Comparison of ENCODE assay signal across 16 cellular contexts in the genomic region with DNA sequence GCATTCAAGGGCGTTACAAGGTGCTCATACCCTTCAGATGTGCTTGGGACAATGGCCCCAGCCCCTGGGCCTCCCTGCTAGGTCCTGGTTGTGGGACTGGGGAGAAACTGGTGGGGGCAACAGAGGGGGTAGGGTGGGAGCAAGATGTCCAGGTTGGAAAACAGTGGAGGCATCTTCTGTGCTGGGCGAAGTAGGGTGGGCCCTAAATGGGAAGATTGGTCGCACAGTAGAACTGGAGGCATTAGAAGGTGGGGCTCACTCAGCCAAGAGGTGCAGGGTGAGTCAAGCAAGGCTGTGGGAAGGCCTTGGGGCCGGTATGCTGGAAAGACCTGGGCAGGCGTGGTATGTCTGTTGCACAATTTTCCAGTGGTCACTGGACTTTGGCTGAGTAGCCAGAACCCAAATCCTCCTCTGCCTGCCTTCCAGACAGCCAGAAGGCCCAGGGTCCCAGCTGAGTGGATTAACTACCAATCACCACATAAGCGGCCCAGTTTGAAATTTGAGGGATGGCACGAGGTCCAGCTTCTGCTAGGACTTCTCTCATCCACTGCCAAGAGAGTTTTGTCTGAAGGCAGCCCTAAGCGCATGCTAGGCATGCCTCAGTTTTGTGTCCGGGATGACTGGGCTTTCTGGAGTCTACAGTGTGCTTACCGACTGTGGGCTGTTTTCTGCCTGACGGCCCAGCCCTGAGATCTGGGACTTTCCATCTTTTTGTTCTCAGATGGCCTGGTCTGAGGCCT.
DNase-seq lines count a peak whose midpoint lies in the region; ATAC-seq, FAIRE-seq and TF ChIP-seq lines count a peak whose summit lies in the region.
"Had no signal": no experiment of that assay in that cellular context is flagged by ENCODE, and none has a peak within 500 bp of the region (broad histone marks: within the 10 kb centered on the region; RNA-seq: fewer than 3 reads in every experiment).

No MANE protein-coding gene starts in this region.

- TF ChIP-seq POLR2A in breast epithelium (IDR thresholded peaks at IDR 0.05) (no peak), right lobe of liver (IDR thresholded peaks at IDR 0.05) (no peak)

- TF ChIP-seq CTCF in breast epithelium (IDR thresholded peaks at IDR 0.05) (no peak), right lobe of liver (IDR thresholded peaks at IDR 0.05) (no peak), tibial artery (IDR thresholded peaks at IDR 0.05) (no peak), colonic mucosa (IDR thresholded peaks at IDR 0.05) (no peak)

- H3K27me3 ChIP-seq in breast epithelium (no peaks in the 10 kb centered on the region), right lobe of liver (no peaks in the 10 kb centered on the region), tibial artery (peaks cover 0 to 13% of the 10 kb centered on the region in 2 donors), colonic mucosa (no peaks in the 10 kb centered on the region)

- 54% methylated on average over 5 of the region's 11 CpGs for WGBS in right lobe of liver (ENCODE audit: insufficient coverage, low coverage, low lambda C conversion rate, missing lambda C conversion rate)

- H3K9me3 ChIP-seq in breast epithelium = no peaks in the 10 kb centered on the region
- no peaks in the 10 kb centered on the region for H3K9me3 ChIP-seq in right lobe of liver
- H3K9me3 ChIP-seq in tibial artery = no peaks in the 10 kb centered on the region
- no peaks in the 10 kb centered on the region for H3K9me3 ChIP-seq in colonic mucosa

- no peak for FAIRE-seq in HTR-8/SVneo (lab: Jason Lieb, UNC)
- FAIRE-seq: kidney, RCC 7860 had no signal

- H3K36me3 ChIP-seq in breast epithelium (no peaks in the 10 kb centered on the region), right lobe of liver (no peaks in the 10 kb centered on the region), tibial artery (no peaks in the 10 kb centered on the region), colonic mucosa (no peaks in the 10 kb centered on the region)

- peaks cover 0 to 3% of the 10 kb centered on the region in 2 donors for H3K4me1 ChIP-seq in breast epithelium
- peaks cover 0 to 9% (median 4%) of the 10 kb centered on the region in 4 donors for H3K4me1 ChIP-seq in right lobe of liver
- H3K4me1 ChIP-seq in tibial artery = no peaks in the 10 kb centered on the region
- H3K4me1 ChIP-seq in colonic mucosa = no peaks in the 10 kb centered on the region

- H3K4me3 ChIP-seq in breast epithelium (no peak overlapping the region), right lobe of liver (no peak overlapping the region), tibial artery (no peak overlapping the region), colonic mucosa (no peak overlapping the region)
- H3K4me3 ChIP-seq: skin epidermis had no signal

- DNase-seq in HTR-8/SVneo (ENCODE audit: insufficient read length, low spot score) (peak; percentile 44), breast epithelium (ENCODE audit: low spot score in 2 of 2) (peak in 1 of 2 donors; percentile 41), right lobe of liver (peak; percentile 59 to 82 (median 75)), tibial artery (peak; percentile 39 to 69), SK-N-DZ (ENCODE audit: low spot score) (no peak), colonic mucosa (no peak)
- DNase-seq in effector CD8-positive, alpha-beta T cell (lab: John Stamatoyannopoulos, UW) = no peak
- DNase-seq: activated CD4-positive, alpha-beta T cell treated with anti-CD3 and anti-CD28 coated beads, Interleukin-2, amount 10 ng/mL, durations not matched to agents 24 days and 14 days; amygdala; CD8-positive, alpha-beta T cell; H7; kidney; MV-4-11 had no signal

- intact Hi-C loops in breast epithelium (cut with DNase I; ENCODE audit: low total_unique reads) (no loop called here), right lobe of liver (cut with DNase I) (no loop called here), tibial artery (cut with DNase I; ENCODE audit: low total_unique reads) (no loop called here), colonic mucosa (cut with DNase I) (loop anchor here (10.0 kb wide), 1 partner anchor 358 kb away; no protein-coding TSS in a partner anchor)

- ATAC-seq in right lobe of liver (peak; percentile 84 to 93 (median 88)), HG03095 (IDR thresholded peaks at IDR 0.05; ENCODE audit: unreplicated experiment) (no peak)
- ATAC-seq: CD8-positive, alpha-beta T cell had no signal

- no peak overlapping the region for H3K9ac ChIP-seq in colonic mucosa (ENCODE audit: low read depth in 2 of 2, low read length in 2 of 2)

- H3K27ac ChIP-seq in breast epithelium (peak overlapping the region; percentile 17 to 76), right lobe of liver (no peak overlapping the region), tibial artery (no peak overlapping the region), colonic mucosa (no peak overlapping the region)

Comparison
In these comparisons a context has a peak if more than half of its experiments do, and no peak if none do; other contexts are left out.
1. DNase-seq: peak in HTR-8/SVneo (single experiment), right lobe of liver (3 of 3) and tibial artery (2 of 2); none in effector CD8-positive, alpha-beta T cell (single experiment), SK-N-DZ (single experiment) and colonic mucosa (single experiment).
2. H3K27ac ChIP-seq: peak in breast epithelium (2 of 2); none in right lobe of liver (0 of 3), tibial artery (0 of 2) and colonic mucosa (single experiment).